Comparison of ENCODE assay signal across 2 cellular contexts in the genomic region with DNA sequence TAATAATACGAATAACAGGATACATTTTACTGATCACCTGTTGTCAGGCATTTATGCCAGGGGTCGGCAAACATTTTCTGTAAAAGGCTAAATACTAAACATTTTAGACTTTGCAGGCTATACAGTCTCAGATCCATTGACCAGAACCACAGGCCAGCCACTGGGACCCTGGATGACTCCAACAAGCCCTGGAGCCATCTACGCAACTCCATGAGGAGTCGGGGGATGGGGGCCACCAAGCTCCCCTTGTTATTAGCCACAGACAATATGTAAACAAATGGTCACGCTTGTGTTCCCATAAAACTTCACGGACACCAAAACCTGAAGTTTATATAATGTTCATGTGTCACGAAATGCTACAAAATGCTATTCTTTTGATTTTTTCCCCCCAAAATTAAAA.
TF ChIP-seq lines count a peak whose summit lies in the region.

No MANE protein-coding gene starts in this region.

TF ChIP-seq in GM23338, 12 proteins besides CTCF, POLR2A, EP300 and RAD21 (continued from another document):
- TF ChIP-seq STAT1 (IDR thresholded peaks at IDR 0.05; ENCODE audit: unreplicated experiment) (no peak), JUNB (IDR thresholded peaks at IDR 0.05; ENCODE audit: unreplicated experiment) (no peak), EZH2 (IDR thresholded peaks at IDR 0.05; ENCODE audit: low read depth, unreplicated experiment) (no peak), CREB1 (CRISPR knock-in tag; IDR thresholded peaks at IDR 0.05; ENCODE audit: low read depth) (no peak), POLR2AphosphoS5 (IDR thresholded peaks at IDR 0.05; ENCODE audit: low read depth) (no peak), NANOG (IDR thresholded peaks at IDR 0.05; ENCODE audit: borderline replicate concordance) (no peak), ETS1 (IDR thresholded peaks at IDR 0.05) (no peak), ZNF114 (CRISPR knock-in tag; IDR thresholded peaks at IDR 0.05) (no peak), REST (IDR thresholded peaks at IDR 0.05; ENCODE audit: unreplicated experiment) (no peak)
- TF ChIP-seq, protein P1, sequence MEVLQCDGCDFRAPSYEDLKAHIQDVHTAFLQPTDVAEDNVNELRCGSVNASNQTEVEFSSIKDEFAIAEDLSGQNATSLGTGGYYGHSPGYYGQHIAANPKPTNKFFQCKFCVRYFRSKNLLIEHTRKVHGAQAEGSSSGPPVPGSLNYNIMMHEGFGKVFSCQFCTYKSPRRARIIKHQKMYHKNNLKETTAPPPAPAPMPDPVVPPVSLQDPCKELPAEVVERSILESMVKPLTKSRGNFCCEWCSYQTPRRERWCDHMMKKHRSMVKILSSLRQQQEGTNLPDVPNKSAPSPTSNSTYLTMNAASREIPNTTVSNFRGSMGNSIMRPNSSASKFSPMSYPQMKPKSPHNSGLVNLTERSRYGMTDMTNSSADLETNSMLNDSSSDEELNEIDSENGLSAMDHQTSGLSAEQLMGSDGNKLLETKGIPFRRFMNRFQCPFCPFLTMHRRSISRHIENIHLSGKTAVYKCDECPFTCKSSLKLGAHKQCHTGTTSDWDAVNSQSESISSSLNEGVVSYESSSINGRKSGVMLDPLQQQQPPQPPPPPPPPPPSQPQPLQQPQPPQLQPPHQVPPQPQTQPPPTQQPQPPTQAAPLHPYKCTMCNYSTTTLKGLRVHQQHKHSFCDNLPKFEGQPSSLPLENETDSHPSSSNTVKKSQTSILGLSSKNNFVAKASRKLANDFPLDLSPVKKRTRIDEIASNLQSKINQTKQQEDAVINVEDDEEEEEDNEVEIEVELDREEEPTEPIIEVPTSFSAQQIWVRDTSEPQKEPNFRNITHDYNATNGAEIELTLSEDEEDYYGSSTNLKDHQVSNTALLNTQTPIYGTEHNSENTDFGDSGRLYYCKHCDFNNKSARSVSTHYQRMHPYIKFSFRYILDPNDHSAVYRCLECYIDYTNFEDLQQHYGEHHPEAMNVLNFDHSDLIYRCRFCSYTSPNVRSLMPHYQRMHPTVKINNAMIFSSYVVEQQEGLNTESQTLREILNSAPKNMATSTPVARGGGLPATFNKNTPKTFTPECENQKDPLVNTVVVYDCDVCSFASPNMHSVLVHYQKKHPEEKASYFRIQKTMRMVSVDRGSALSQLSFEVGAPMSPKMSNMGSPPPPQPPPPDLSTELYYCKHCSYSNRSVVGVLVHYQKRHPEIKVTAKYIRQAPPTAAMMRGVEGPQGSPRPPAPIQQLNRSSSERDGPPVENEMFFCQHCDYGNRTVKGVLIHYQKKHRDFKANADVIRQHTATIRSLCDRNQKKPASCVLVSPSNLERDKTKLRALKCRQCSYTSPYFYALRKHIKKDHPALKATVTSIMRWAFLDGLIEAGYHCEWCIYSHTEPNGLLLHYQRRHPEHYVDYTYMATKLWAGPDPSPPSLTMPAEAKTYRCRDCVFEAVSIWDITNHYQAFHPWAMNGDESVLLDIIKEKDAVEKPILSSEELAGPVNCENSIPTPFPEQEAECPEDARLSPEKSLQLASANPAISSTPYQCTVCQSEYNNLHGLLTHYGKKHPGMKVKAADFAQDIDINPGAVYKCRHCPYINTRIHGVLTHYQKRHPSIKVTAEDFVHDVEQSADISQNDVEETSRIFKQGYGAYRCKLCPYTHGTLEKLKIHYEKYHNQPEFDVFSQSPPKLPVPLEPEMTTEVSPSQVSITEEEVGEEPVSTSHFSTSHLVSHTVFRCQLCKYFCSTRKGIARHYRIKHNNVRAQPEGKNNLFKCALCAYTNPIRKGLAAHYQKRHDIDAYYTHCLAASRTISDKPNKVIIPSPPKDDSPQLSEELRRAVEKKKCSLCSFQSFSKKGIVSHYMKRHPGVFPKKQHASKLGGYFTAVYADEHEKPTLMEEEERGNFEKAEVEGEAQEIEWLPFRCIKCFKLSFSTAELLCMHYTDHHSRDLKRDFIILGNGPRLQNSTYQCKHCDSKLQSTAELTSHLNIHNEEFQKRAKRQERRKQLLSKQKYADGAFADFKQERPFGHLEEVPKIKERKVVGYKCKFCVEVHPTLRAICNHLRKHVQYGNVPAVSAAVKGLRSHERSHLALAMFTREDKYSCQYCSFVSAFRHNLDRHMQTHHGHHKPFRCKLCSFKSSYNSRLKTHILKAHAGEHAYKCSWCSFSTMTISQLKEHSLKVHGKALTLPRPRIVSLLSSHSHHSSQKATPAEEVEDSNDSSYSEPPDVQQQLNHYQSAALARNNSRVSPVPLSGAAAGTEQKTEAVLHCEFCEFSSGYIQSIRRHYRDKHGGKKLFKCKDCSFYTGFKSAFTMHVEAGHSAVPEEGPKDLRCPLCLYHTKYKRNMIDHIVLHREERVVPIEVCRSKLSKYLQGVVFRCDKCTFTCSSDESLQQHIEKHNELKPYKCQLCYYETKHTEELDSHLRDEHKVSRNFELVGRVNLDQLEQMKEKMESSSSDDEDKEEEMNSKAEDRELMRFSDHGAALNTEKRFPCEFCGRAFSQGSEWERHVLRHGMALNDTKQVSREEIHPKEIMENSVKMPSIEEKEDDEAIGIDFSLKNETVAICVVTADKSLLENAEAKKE (CRISPR knock-in tag; IDR thresholded peaks at IDR 0.05), result no peak

TF ChIP-seq in K562, 482 proteins besides CTCF, POLR2A, EP300 and RAD21 (continued from another document):
- no peak for TF ChIP-seq GATA2 (CRISPR knock-in tag; IDR thresholded peaks at IDR 0.05)
